In genomic region chr14:105855893-105856675, GRCh38 we compare ENCODE assay signal across 12 cellular contexts.
DNase-seq lines count a peak whose midpoint lies in the region; ATAC-seq and TF ChIP-seq lines count a peak whose summit lies in the region.
"Had no signal": no experiment of that assay in that cellular context is flagged by ENCODE, and none has a peak within 500 bp of the region (broad histone marks: within the 10 kb centered on the region; RNA-seq: fewer than 3 reads in every experiment).

No MANE protein-coding gene starts in this region.

- no peak for ATAC-seq in left cardiac atrium
- ATAC-seq: WTC11 had no signal

- TF ChIP-seq CTCF in OCI-LY3 (IDR thresholded peaks at IDR 0.05; ENCODE audit: low read depth, low read length): no peak
- TF ChIP-seq CTCF in transverse colon (IDR thresholded peaks at IDR 0.05): no peak
- no peak for TF ChIP-seq CTCF in esophagus squamous epithelium (IDR thresholded peaks at IDR 0.05)

- no peak overlapping the region for H2AFZ ChIP-seq in OCI-LY3 (ENCODE audit: low read depth, low read length)

- TF ChIP-seq POLR2A in transverse colon (IDR thresholded peaks at IDR 0.05) (no peak), esophagus squamous epithelium (IDR thresholded peaks at IDR 0.05) (no peak)

- intact Hi-C loops in left cardiac atrium (cut with DNase I): no loop called here
- intact Hi-C loops in transverse colon (cut with DNase I; ENCODE audit: low total_unique reads): no loop called here
- intact Hi-C loops in esophagus squamous epithelium (cut with DNase I): no loop called here

- H3K9ac ChIP-seq in OCI-LY3 (ENCODE audit: low read length): peak overlapping the region; percentile 100

- H3K4me2 ChIP-seq in OCI-LY3 (ENCODE audit: low read length): peak overlapping the region; percentile 92

- WGBS in transverse colon (ENCODE audit: low coverage in 1 of 2), 2 donors: 83% methylated on average over 28 of the region's 28 CpGs; no CpG with 5 or more reads in 1 of the 2 donors
- 77 to 87% methylated on average over 11 of the region's 28 CpGs for WGBS in esophagus squamous epithelium, 2 donors

- H3K27ac ChIP-seq in OCI-LY3 (ENCODE audit: low read length) (peak overlapping the region; percentile 98), transverse colon (no peak overlapping the region), esophagus squamous epithelium (no peak overlapping the region)

- H3K9me3 ChIP-seq in OCI-LY3 (ENCODE audit: insufficient read depth, low read length) (no peaks in the 10 kb centered on the region), transverse colon (no peaks in the 10 kb centered on the region), esophagus squamous epithelium (peaks cover 0 to 12% (median 7%) of the 10 kb centered on the region in 3 donors)

- H3K4me1 ChIP-seq in OCI-LY3 (ENCODE audit: low read length) (peaks cover 34% of the 10 kb centered on the region), transverse colon (no peaks in the 10 kb centered on the region), esophagus squamous epithelium (no peaks in the 10 kb centered on the region)

- H3K4me3 ChIP-seq in OCI-LY3 (ENCODE audit: low read length) (peak overlapping the region; percentile 99), transverse colon (no peak overlapping the region), esophagus squamous epithelium (no peak overlapping the region)

- TF ChIP-seq EP300 in transverse colon (IDR thresholded peaks at IDR 0.05; ENCODE audit: low read depth): no peak

- in situ Hi-C loops in transverse colon (cut with MboI; ENCODE audit: low pct_ligation_motif_present in 1 of 4, low pct_unique_long_range_greater_than_20kb in 1 of 4, low sequenced_read_pairs in 3 of 4): no loop called here

- peak; percentile 57 for DNase-seq in activated effector memory CD4-positive, alpha-beta T cell treated with anti-CD3 and anti-CD28 coated beads, Interleukin-2, amount 50 U/mL, for 16 hours
- DNase-seq in activated effector memory CD4-positive, alpha-beta T cell treated with Interleukin-2 at 50 U/mL for 16 hours: no peak
- DNase-seq in left cardiac atrium: peak; percentile 11
- peak; percentile 7 for DNase-seq in transverse colon
- no peak for DNase-seq in activated gamma-delta T cell (lab: John Stamatoyannopoulos, UW)
- no peak for DNase-seq in NCI-H2107 treated with DMSO at 0.1 percent for 48 hours (lab: John Stamatoyannopoulos, UW; ENCODE audit: unreplicated experiment)
- DNase-seq in esophagus squamous epithelium (lab: John Stamatoyannopoulos, UW): no peak
- DNase-seq: activated naive CD4-positive, alpha-beta T cell treated with anti-CD3 and anti-CD28 coated beads for 36 hours; NCI-H1417 treated with DMSO at 0.1 percent for 48 hours; NCI-H82 had no signal

- peaks cover 65% of the 10 kb centered on the region for H3K36me3 ChIP-seq in OCI-LY3 (replicated peaks; ENCODE audit: low read depth, low read length)
- H3K36me3 ChIP-seq in transverse colon: no peaks in the 10 kb centered on the region
- H3K36me3 ChIP-seq in esophagus squamous epithelium: no peaks in the 10 kb centered on the region

- H4K20me1 ChIP-seq in OCI-LY3 (ENCODE audit: insufficient read depth, low read length): peaks cover 21% of the 10 kb centered on the region; the same call in 1 of the 2 replicates

- H3K27me3 ChIP-seq in OCI-LY3 (ENCODE audit: low read depth, low read length): no peaks in the 10 kb centered on the region
- H3K27me3 ChIP-seq in transverse colon: no peaks in the 10 kb centered on the region
- no peaks in the 10 kb centered on the region for H3K27me3 ChIP-seq in esophagus squamous epithelium

- peaks cover 82% of the 10 kb centered on the region for H3K79me2 ChIP-seq in OCI-LY3 (ENCODE audit: low read length)

Comparison
In these comparisons a context has a peak if more than half of its experiments do, and no peak if none do; other contexts are left out.
1. DNase-seq: peak in activated effector memory CD4-positive, alpha-beta T cell treated with anti-CD3 and anti-CD28 coated beads, Interleukin-2, amount 50 U/mL, for 16 hours (single experiment), left cardiac atrium (single experiment) and transverse colon (single experiment); none in activated effector memory CD4-positive, alpha-beta T cell treated with Interleukin-2 at 50 U/mL for 16 hours (single experiment), activated gamma-delta T cell (single experiment), NCI-H2107 treated with DMSO at 0.1 percent for 48 hours (single experiment) and esophagus squamous epithelium (single experiment).